ENCODE assay signal across 8 cellular contexts in the genomic region with DNA sequence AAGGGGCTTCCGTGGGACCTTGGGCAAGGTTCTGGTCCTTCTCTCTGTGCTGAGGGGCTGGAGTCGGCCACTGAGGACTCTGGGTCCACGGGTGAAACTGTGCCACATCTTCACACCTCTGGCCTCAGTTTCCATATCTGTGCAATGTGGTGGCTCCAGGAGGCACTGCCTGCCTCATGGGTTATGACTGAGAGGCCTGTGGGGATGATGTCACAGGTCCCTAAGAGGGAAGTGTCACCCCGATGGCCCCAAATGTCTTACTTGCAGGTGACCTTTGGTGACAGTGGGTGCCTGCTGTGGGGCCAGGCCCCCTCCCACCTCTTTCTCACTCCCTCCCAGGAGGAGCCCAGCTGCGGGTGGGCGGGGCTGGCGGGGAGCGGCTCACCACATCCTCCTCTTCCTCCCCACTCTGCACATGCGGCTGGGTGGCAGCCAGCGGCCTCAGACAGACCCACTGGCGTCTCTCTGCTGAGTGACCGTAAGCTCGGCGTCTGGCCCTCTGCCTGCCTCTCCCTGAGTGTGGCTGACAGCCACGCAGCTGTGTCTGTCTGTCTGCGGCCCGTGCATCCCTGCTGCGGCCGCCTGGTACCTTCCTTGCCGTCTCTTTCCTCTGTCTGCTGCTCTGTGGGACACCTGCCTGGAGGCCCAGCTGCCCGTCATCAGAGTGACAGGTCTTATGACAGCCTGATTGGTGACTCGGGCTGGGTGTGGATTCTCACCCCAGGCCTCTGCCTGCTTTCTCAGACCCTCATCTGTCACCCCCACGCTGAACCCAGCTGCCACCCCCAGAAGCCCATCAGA. TPM values are rescaled to one million over a fixed set of nuclear protein-coding genes. Genes with fewer than 3 reads are reported as not detected.
A peak's percentile ranks its signal among the peaks of the same experiment; 100 is the strongest.
DNase-seq lines count a peak whose midpoint lies in the region; TF ChIP-seq lines count a peak whose summit lies in the region.

Gene IL21R, plus strand, starts transcription at position 407 of the 801 bp plus-strand sequence. CDS start 27,898 bp downstream, outside the sequence.

- H3K27me3 Mint-ChIP-seq in HFFc6 (ENCODE audit: insufficient read depth) (peaks cover 2% of the 10 kb centered on the region), mesothelial cell of epicardium (ENCODE audit: low read depth) (peaks cover 20% of the 10 kb centered on the region)

- peaks cover 42% of the 10 kb centered on the region for H3K4me1 Mint-ChIP-seq in HFFc6 (ENCODE audit: low read depth)
- peaks cover 2% of the 10 kb centered on the region for H3K4me1 Mint-ChIP-seq in mesothelial cell of epicardium

- H3K9me3 ChIP-seq in effector memory CD4-positive, alpha-beta T cell (ENCODE audit: control insufficient read depth, low read length) = no peaks in the 10 kb centered on the region

- H3K27me3 ChIP-seq in effector memory CD4-positive, alpha-beta T cell (replicated peaks; ENCODE audit: control insufficient read depth, insufficient read depth, low read length, poor library complexity, severe bottlenecking) = no peaks in the 10 kb centered on the region

- peak; percentile 95 for TF ChIP-seq POLR2A in GM15510 (IDR thresholded peaks at IDR 0.05; ENCODE audit: borderline replicate concordance, extremely low read depth, insufficient read length)

- peaks cover 46% of the 10 kb centered on the region for H3K4me1 ChIP-seq in effector memory CD4-positive, alpha-beta T cell (ENCODE audit: control insufficient read depth, insufficient read depth, low read length, poor library complexity, severe bottlenecking)

- H3K36me3 ChIP-seq in effector memory CD4-positive, alpha-beta T cell (ENCODE audit: control insufficient read depth, insufficient read depth, low read length) = no peaks in the 10 kb centered on the region

- H3K36me3 Mint-ChIP-seq in HFFc6 (ENCODE audit: low read depth) = no peaks in the 10 kb centered on the region
- H3K36me3 Mint-ChIP-seq in mesothelial cell of epicardium = no peaks in the 10 kb centered on the region

- peak within 1 kb of the TSS; percentile 83 for H3K27ac ChIP-seq in effector memory CD4-positive, alpha-beta T cell (ENCODE audit: insufficient read depth, low read length, poor library complexity, severe bottlenecking)

- TF ChIP-seq CTCF in HFFc6 (IDR thresholded peaks at IDR 0.05) = no peak
- no peak for TF ChIP-seq CTCF in mesothelial cell of epicardium (IDR thresholded peaks at IDR 0.05; ENCODE audit: unreplicated experiment)

- H3K27ac Mint-ChIP-seq in HFFc6 (peak within 1 kb of the TSS; percentile 75), mesothelial cell of epicardium (no peak within 1 kb of the TSS)

- DNase-seq in HFFc6 = peak; percentile 79
- DNase-seq in NCI-H146 treated with DMSO at 0.1 percent for 48 hours (lab: John Stamatoyannopoulos, UW; ENCODE audit: unreplicated experiment) = peak; percentile 44
- DNase-seq in activated CD4-positive, alpha-beta T cell treated with anti-CD3 and anti-CD28 coated beads, Interleukin-2, amount 50 U/mL, for 24 hours (ENCODE audit: low read depth in 1 of 2, low spot score in 1 of 2) = peak; percentile 62 to 72
- DNase-seq in effector memory CD4-positive, alpha-beta T cell = peak; percentile 74 to 89 (median 88)
- peak; percentile 89 for DNase-seq in posterior vena cava (ENCODE audit: low spot score)
- no peak for DNase-seq in mesothelial cell of epicardium (ENCODE audit: low spot score in 2 of 2, unreplicated experiment in 2 of 2)
- no peak for DNase-seq in 8988T

- no peaks in the 10 kb centered on the region for H3K9me3 Mint-ChIP-seq in HFFc6
- no peaks in the 10 kb centered on the region for H3K9me3 Mint-ChIP-seq in mesothelial cell of epicardium

- H3K4me3 Mint-ChIP-seq in HFFc6 (peak within 1 kb of the TSS; percentile 82), mesothelial cell of epicardium (no peak within 1 kb of the TSS)

- H3K4me3 ChIP-seq in effector memory CD4-positive, alpha-beta T cell (ENCODE audit: insufficient read depth, low read depth, low read length, poor library complexity, severe bottlenecking) = peak within 1 kb of the TSS; percentile 62

- intact Hi-C loops in posterior vena cava (cut with DNase I) = no loop called here

RNA-seq across cellular contexts. Expression of gene IL21R, which starts in this region (rescaled TPM):
- 1 to 10 TPM in 5 of 6 experiments, under 1 TPM in 1; 0.96 to 1.8 (median 1.2) TPM for total RNA-seq in HFFc6 (2021; fragmentation: NEBNext Ultra II Directional; extraction: Animal tissue kit (Norgen Biotek cat#: 25700))
- under 1 TPM; 0.24 to 0.56 TPM for total RNA-seq in posterior vena cava
- 0.09 to 0.22 TPM (median 0.13 TPM) in 3 replicates for total RNA-seq in mesothelial cell of epicardium

Comparison
In these comparisons a context has a peak if more than half of its experiments do, and no peak if none do; other contexts are left out.
1. Peak in DNase-seq in posterior vena cava; RNA of the gene not detected or under 1 TPM.
2. DNase-seq: peak in HFFc6 (single experiment), NCI-H146 treated with DMSO at 0.1 percent for 48 hours (single experiment), activated CD4-positive, alpha-beta T cell treated with anti-CD3 and anti-CD28 coated beads, Interleukin-2, amount 50 U/mL, for 24 hours (2 of 2) and effector memory CD4-positive, alpha-beta T cell (3 of 3); none in mesothelial cell of epicardium (0 of 2) and 8988T (single experiment).